Comparison of ENCODE assay signal across 18 cellular contexts in the genomic region with DNA sequence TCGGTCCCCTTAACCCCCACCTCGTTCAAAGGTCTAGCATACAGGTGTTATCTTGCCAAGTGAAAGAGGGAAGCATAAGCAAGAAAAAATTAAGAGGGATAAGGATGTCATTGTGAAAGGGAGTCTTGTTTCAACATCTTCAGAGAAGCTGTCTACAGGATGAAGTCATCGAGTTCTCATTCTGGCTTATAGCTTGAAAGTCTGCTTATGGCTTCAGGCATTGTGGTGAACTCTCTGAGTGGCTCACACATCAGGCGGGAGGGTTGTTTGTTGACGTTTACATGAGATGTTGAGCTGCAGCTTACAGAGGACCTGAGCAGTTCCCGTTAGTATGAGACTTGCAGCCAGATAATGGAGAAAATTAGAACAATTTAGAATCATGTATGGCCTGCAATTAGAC. TPM values are rescaled to one million over a fixed set of nuclear protein-coding genes. Genes with fewer than 3 reads are reported as not detected.
DNase-seq lines count a peak whose midpoint lies in the region; ATAC-seq and TF ChIP-seq lines count a peak whose summit lies in the region.
"Had no signal": no experiment of that assay in that cellular context is flagged by ENCODE, and none has a peak within 500 bp of the region (broad histone marks: within the 10 kb centered on the region; RNA-seq: fewer than 3 reads in every experiment).

No MANE protein-coding gene starts in this region.

- H3K9me3 Mint-ChIP-seq in activated CD4-positive, alpha-beta T cell treated with anti-CD3 and anti-CD28 coated beads, Interleukin-2, amount 10 ng/mL, durations not matched to agents 24 days and 14 days, result no peaks in the 10 kb centered on the region
- H3K9me3 Mint-ChIP-seq: activated T-cell treated with anti-CD3 and anti-CD28 coated beads, Interleukin-2, amount 50 U/mL, for 72 hours had no signal

- no peak for TF ChIP-seq CTCF in RWPE1 (conservative IDR thresholded peaks at IDR 0.05; ENCODE audit: low read depth)

- no peaks in the 10 kb centered on the region for H3K36me3 Mint-ChIP-seq in activated CD4-positive, alpha-beta T cell treated with anti-CD3 and anti-CD28 coated beads, Interleukin-2, amount 10 ng/mL, durations not matched to agents 24 days and 14 days (ENCODE audit: low read depth)

- no peak overlapping the region for H3K27ac Mint-ChIP-seq in activated CD4-positive, alpha-beta T cell treated with anti-CD3 and anti-CD28 coated beads, Interleukin-2, amount 10 ng/mL, durations not matched to agents 24 days and 14 days
- H3K27ac Mint-ChIP-seq: activated T-cell treated with anti-CD3 and anti-CD28 coated beads, Interleukin-2, amount 50 U/mL, for 72 hours had no signal

- POLR2A ChIA-PET in RWPE1 (lab: Yijun Ruan, JAX; ENCODE audit: low non-redundant PET), result no interaction called here

- peak; percentile 50 for DNase-seq in activated CD4-positive, alpha-beta T cell treated with anti-CD3 and anti-CD28 coated beads, Interleukin-2, amount 10 ng/mL, durations not matched to agents 24 days and 14 days
- no peak for DNase-seq in activated CD4-positive, alpha-beta T cell treated with anti-CD3 and anti-CD28 coated beads for 48 hours
- peak; percentile 13 for DNase-seq in RWPE1 (ENCODE audit: low spot score)
- peak; percentile 11 for DNase-seq in stromal cell of bone marrow (ENCODE audit: low read depth)
- no peak for DNase-seq in NCI-H187 (lab: John Stamatoyannopoulos, UW)
- DNase-seq: activated CD4-positive, CD25-positive, alpha-beta regulatory T cell treated with anti-CD3 and anti-CD28 coated beads, Interleukin-2, amount 50 U/mL, for 72 hours; activated T-cell treated with anti-CD3 and anti-CD28 coated beads, Interleukin-2, amount 50 U/mL, for 72 hours; DMS153; NCI-H1694; stimulated activated CD4-positive, alpha-beta T cell treated with anti-CD3 and anti-CD28 coated beads, Interleukin-1b, Interleukin-23, amount 100 ng/mL, for 48 hours; SW 1271; uterus had no signal

- peaks cover 18% of the 10 kb centered on the region for H3K4me1 Mint-ChIP-seq in activated CD4-positive, alpha-beta T cell treated with anti-CD3 and anti-CD28 coated beads, Interleukin-2, amount 10 ng/mL, durations not matched to agents 24 days and 14 days

- peak; percentile 77 for ATAC-seq in esophagus mucosa
- no peak for ATAC-seq in HG03196 (IDR thresholded peaks at IDR 0.05; ENCODE audit: unreplicated experiment)
- ATAC-seq in GM21515 (IDR thresholded peaks at IDR 0.05; ENCODE audit: unreplicated experiment), result no peak
- ATAC-seq: activated T-cell treated with anti-CD3 and anti-CD28 coated beads, Interleukin-2, amount 50 U/mL, for 72 hours; HCT116 had no signal

- CTCF ChIA-PET in RWPE1 (lab: Yijun Ruan, JAX), result interaction anchor here (0.6 kb wide), 1 partner anchor 74 kb away, joined by 3 read pairs; no protein-coding TSS in a partner anchor

- H3K27me3 Mint-ChIP-seq in activated CD4-positive, alpha-beta T cell treated with anti-CD3 and anti-CD28 coated beads, Interleukin-2, amount 10 ng/mL, durations not matched to agents 24 days and 14 days, result no peaks in the 10 kb centered on the region

- intact Hi-C loops in activated CD4-positive, alpha-beta T cell treated with anti-CD3 and anti-CD28 coated beads, Interleukin-2, amount 10 ng/mL, durations not matched to agents 24 days and 14 days (cut with micrococcal nuclease), result no loop called here

- no peak overlapping the region for H3K4me3 Mint-ChIP-seq in activated CD4-positive, alpha-beta T cell treated with anti-CD3 and anti-CD28 coated beads, Interleukin-2, amount 10 ng/mL, durations not matched to agents 24 days and 14 days
- H3K4me3 Mint-ChIP-seq: activated T-cell treated with anti-CD3 and anti-CD28 coated beads, Interleukin-2, amount 50 U/mL, for 72 hours had no signal

- no peak overlapping the region for H3K27ac ChIP-seq in RWPE1
- H3K27ac ChIP-seq: ascending aorta, uterus had no signal

RNA-seq across cellular contexts. Expression of gene MAGEA9B, which starts 16.6 kb away (rescaled TPM):
- total RNA-seq in activated CD4-positive, alpha-beta T cell treated with anti-CD3 and anti-CD28 coated beads, Interleukin-2, amount 10 ng/mL, durations not matched to agents 24 days and 14 days, result not detected in 2 replicates
- not detected for total RNA-seq in esophagus mucosa
- total RNA-seq: activated T-cell treated with anti-CD3 and anti-CD28 coated beads, Interleukin-2, amount 50 U/mL, for 72 hours; ascending aorta; mucosa of gallbladder; uterus had no signal

RNA-seq across cellular contexts. Expression of gene HSFX3, which starts 20.9 kb away (rescaled TPM):
- not detected in 2 replicates for total RNA-seq in activated CD4-positive, alpha-beta T cell treated with anti-CD3 and anti-CD28 coated beads, Interleukin-2, amount 10 ng/mL, durations not matched to agents 24 days and 14 days
- not detected for total RNA-seq in esophagus mucosa
- total RNA-seq: activated T-cell treated with anti-CD3 and anti-CD28 coated beads, Interleukin-2, amount 50 U/mL, for 72 hours; ascending aorta; mucosa of gallbladder; uterus had no signal

RNA-seq across cellular contexts. Expression of gene HSFX2, which starts 24.4 kb away (rescaled TPM):
- 0.28 TPM in 1 of 2 replicates, not detected in the other for total RNA-seq in activated CD4-positive, alpha-beta T cell treated with anti-CD3 and anti-CD28 coated beads, Interleukin-2, amount 10 ng/mL, durations not matched to agents 24 days and 14 days
- total RNA-seq in esophagus mucosa, result not detected
- total RNA-seq: ascending aorta, uterus had no signal

RNA-seq across cellular contexts. Expression of gene EOLA1, which starts 29.9 kb away (rescaled TPM):
- total RNA-seq in activated CD4-positive, alpha-beta T cell treated with anti-CD3 and anti-CD28 coated beads, Interleukin-2, amount 10 ng/mL, durations not matched to agents 24 days and 14 days, result 24.8 and 28.6 TPM in 2 replicates
- total RNA-seq in esophagus mucosa, result 14.6 TPM

Comparison
In these comparisons a context has a peak if more than half of its experiments do, and no peak if none do; other contexts are left out.
1. DNase-seq: peak in activated CD4-positive, alpha-beta T cell treated with anti-CD3 and anti-CD28 coated beads, Interleukin-2, amount 10 ng/mL, durations not matched to agents 24 days and 14 days (single experiment), RWPE1 (single experiment) and stromal cell of bone marrow (single experiment); none in activated CD4-positive, alpha-beta T cell treated with anti-CD3 and anti-CD28 coated beads for 48 hours (single experiment) and NCI-H187 (0 of 2).